ENCODE assay signal across 1 cellular context in genomic region chr16:88548131-88548874, GRCh38.
TF ChIP-seq lines count a peak whose summit lies in the region.

No MANE protein-coding gene starts in this region.

TF ChIP-seq in K562, 482 proteins besides CTCF, POLR2A, EP300 and RAD21 (continued from another document):
- TF ChIP-seq NR2C2 (CRISPR knock-in tag; IDR thresholded peaks at IDR 0.05), result no peak
- TF ChIP-seq NR2C2 (tag; IDR thresholded peaks at IDR 0.05), result 0 out of 2 replicates have a peak, but pooled peaks have one; percentile 18
- TF ChIP-seq IRF9 (tag; IDR thresholded peaks at IDR 0.05), result no peak
- no peak for TF ChIP-seq DMBX1 (CRISPR knock-in tag; IDR thresholded peaks at IDR 0.05; ENCODE audit: borderline replicate concordance)
- TF ChIP-seq ZMIZ1 (IDR thresholded peaks at IDR 0.05; ENCODE audit: low read depth in 2 of 2, low read length in 2 of 2), result 0 out of 4 replicates have a peak, but pooled peaks of 1 of the 2 experiments have one; percentile 16
- no peak for TF ChIP-seq NCOA2 (IDR thresholded peaks at IDR 0.05; ENCODE audit: partially characterized antibody in 2 of 2)
- no peak for TF ChIP-seq ZFP30 (CRISPR knock-in tag; IDR thresholded peaks at IDR 0.05; ENCODE audit: borderline replicate concordance)
- TF ChIP-seq REST (CRISPR knock-in tag; IDR thresholded peaks at IDR 0.05; ENCODE audit: low read depth), result no peak
- no peak for TF ChIP-seq ZBTB40 (IDR thresholded peaks at IDR 0.05)
- no peak for TF ChIP-seq ZBTB40 (CRISPR knock-in tag; IDR thresholded peaks at IDR 0.05)
- no peak for TF ChIP-seq ZNF197 (CRISPR knock-in tag; IDR thresholded peaks at IDR 0.05; ENCODE audit: low read depth)
- no peak for TF ChIP-seq POLR2B (IDR thresholded peaks at IDR 0.05; ENCODE audit: low read depth, partially characterized antibody)
- no peak for TF ChIP-seq SPI1 (IDR thresholded peaks at IDR 0.05; ENCODE audit: borderline replicate concordance, low read depth, low read length)
- no peak for TF ChIP-seq TEAD1 (CRISPR knock-in tag; IDR thresholded peaks at IDR 0.05)
- TF ChIP-seq ZNF512 (tag; IDR thresholded peaks at IDR 0.05), result no peak
- TF ChIP-seq TFE3 (CRISPR knock-in tag; IDR thresholded peaks at IDR 0.05), result no peak
- no peak for TF ChIP-seq RHOXF2B (CRISPR knock-in tag; conservative IDR thresholded peaks at IDR 0.05)
- TF ChIP-seq HDAC6 (IDR thresholded peaks at IDR 0.05; ENCODE audit: low read depth, low read length), result no peak
- TF ChIP-seq TRIM25 (IDR thresholded peaks at IDR 0.05; ENCODE audit: borderline replicate concordance), result no peak
- TF ChIP-seq CHD4 (IDR thresholded peaks at IDR 0.05; ENCODE audit: insufficient read depth, insufficient replicate concordance, low read depth, low read length, poor library complexity, severe bottlenecking), result no peak
- TF ChIP-seq CBX1 (IDR thresholded peaks at IDR 0.05; ENCODE audit: low read depth), result no peak
- TF ChIP-seq NR2C1 (IDR thresholded peaks at IDR 0.05), result peak; percentile 75
- peak; percentile 66 for TF ChIP-seq NR2C1 (tag; IDR thresholded peaks at IDR 0.05)
- TF ChIP-seq EHMT2 (IDR thresholded peaks at IDR 0.05), result no peak
- no peak for TF ChIP-seq ARNT (IDR thresholded peaks at IDR 0.05)
- TF ChIP-seq BACH1 (tag; IDR thresholded peaks at IDR 0.05), result no peak
- TF ChIP-seq PYGO2 (tag; IDR thresholded peaks at IDR 0.05), result no peak
- peak; percentile 93 for TF ChIP-seq CEBPB (tag; IDR thresholded peaks at IDR 0.05)
- no peak for TF ChIP-seq NCOA1 (IDR thresholded peaks at IDR 0.05; ENCODE audit: low read depth)
